ENCODE assay signal across 24 cellular contexts in the genomic region with DNA sequence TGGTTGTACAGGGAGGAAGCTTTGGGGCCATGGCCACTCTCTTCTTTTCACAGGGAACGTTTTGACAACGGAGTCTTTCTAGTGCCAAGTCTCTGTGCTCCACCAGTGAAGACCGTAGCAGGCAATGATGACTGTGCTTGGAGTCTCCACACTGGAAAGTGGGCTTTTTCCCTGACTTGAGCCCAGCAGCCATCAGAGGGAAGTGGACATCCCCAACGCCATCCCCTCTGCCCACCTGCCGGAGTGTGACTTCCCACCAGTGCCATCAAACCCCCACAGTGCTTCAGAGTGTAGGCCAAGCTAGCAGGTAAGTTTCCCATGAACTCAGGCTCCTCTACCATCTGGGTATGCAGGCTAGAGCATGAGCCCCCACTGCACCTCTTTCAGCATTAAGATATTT.
"Had no signal": no experiment of that assay in that cellular context is flagged by ENCODE, and none has a peak within 500 bp of the region (broad histone marks: within the 10 kb centered on the region; RNA-seq: fewer than 3 reads in every experiment).

No MANE protein-coding gene starts in this region.

- DNase-seq: IMR-90; Kasumi-1; KG1; MV-4-11; NCI-H1048; NCI-H1105; NCI-H1417; NCI-H1436 treated with DMSO at 0.1 percent for 48 hours; NCI-H1694; NCI-H187 treated with DMSO at 0.1 percent for 48 hours; NCI-H2029 treated with DMSO at 0.1 percent for 48 hours; NCI-H2171 treated with DMSO at 0.1 percent for 48 hours; NCI-H2227 treated with DMSO at 0.1 percent for 48 hours; NCI-H524; NCI-H526 treated with DMSO at 0.1 percent for 48 hours; NCI-H748 treated with DMSO at 0.1 percent for 48 hours; NK-92 treated with Interleukin-12 subunit alpha and Interleukin-12 subunit beta, amount 100 ng/mL, for 24 hours; PC-3; SHP77; SK-N-SH; SW 1271 had no signal

- H3K9ac ChIP-seq: SK-N-SH had no signal

- H3K4me2 ChIP-seq: SK-N-SH had no signal

- H3K27ac ChIP-seq: RWPE1 had no signal

- H3K9me3 ChIP-seq: SK-N-SH had no signal

- ATAC-seq: HepG2, Panc1, PC-3 had no signal
